34 cellular contexts compared by ENCODE assay signal in genomic region chr18:60654298-60654697, GRCh38.
"Had no signal": no experiment of that assay in that cellular context is flagged by ENCODE, and none has a peak within 500 bp of the region (broad histone marks: within the 10 kb centered on the region; RNA-seq: fewer than 3 reads in every experiment).

No MANE protein-coding gene starts in this region.

- DNase-seq: Karpas-422, Kasumi-1, MG63, MM.1S, MV-4-11, NCI-H1048, NCI-H1092, NCI-H1092 treated with DMSO at 0.1 percent for 48 hours, NCI-H1105, NCI-H1105 treated with DMSO at 0.1 percent for 48 hours, NCI-H1417, NCI-H1417 treated with DMSO at 0.1 percent for 48 hours, NCI-H1436, NCI-H1436 treated with DMSO at 0.1 percent for 48 hours, NCI-H146, NCI-H1694, NCI-H1694 treated with DMSO at 0.1 percent for 48 hours, NCI-H187, NCI-H187 treated with DMSO at 0.1 percent for 48 hours, NCI-H1930, NCI-H2029, NCI-H2029 treated with DMSO at 0.1 percent for 48 hours, NCI-H2081, NCI-H2081 treated with DMSO at 0.1 percent for 48 hours, NCI-H2107, NCI-H2171, NCI-H2171 treated with DMSO at 0.1 percent for 48 hours, NCI-H2227 treated with DMSO at 0.1 percent for 48 hours, NCI-H226, NCI-H345, NCI-H446, NCI-H446 treated with DMSO at 0.1 percent for 48 hours, NCI-H510A, NCI-H510A treated with DMSO at 0.1 percent for 48 hours had no signal

- H3K36me3 ChIP-seq: MG63 had no signal

- H3K4me3 ChIP-seq: MG63 had no signal

- H3K27me3 ChIP-seq: MG63 had no signal
